Comparison of ENCODE assay signal across 31 cellular contexts in the genomic region with DNA sequence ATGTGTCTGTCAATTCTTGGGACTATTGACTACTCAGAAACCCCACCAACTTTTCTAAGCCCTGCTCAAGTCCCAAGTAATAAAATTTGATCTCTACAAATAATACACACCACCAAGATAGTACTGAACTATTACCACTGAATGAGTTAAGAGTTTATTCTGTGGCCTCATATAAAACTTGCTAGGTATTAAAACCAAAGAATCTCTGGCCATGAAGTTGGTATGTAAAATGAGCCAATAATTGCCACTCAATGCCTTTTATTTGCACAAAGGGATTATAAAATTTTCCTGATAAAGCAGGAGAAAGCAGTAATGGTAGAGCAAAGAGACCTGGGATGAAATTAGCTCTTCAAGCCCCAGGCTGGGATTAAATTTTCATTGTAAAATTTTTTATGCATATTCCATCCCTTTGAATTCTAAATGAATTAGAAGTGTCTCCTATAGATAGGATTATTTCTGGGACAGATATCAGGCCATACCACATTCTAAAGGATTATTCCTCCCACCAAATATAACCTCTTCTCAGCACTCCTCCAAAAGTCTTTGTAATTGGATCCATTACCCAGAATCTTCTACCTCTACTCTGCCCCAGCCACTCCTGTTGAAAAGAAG.
"Had no signal": no experiment of that assay in that cellular context is flagged by ENCODE, and none has a peak within 500 bp of the region (broad histone marks: within the 10 kb centered on the region; RNA-seq: fewer than 3 reads in every experiment).

No MANE protein-coding gene starts in this region.

- H3K27ac ChIP-seq: left lung, lower lobe of right lung, pancreas, prostate gland, skin epidermis, stomach, testis, thyroid gland, transverse colon, upper lobe of left lung, vagina had no signal

- ATAC-seq: left colon; left lung; lower lobe of right lung; natural killer cell; pancreas; right cardiac atrium; sciatic nerve; stimulated activated naive B cell treated with anti-CD40 and anti-IgM and Interleukin-4, amounts not matched to agents 10 μg/mL and 1 μg/mL and 100 μg/mL, for 72 hours; stimulated activated naive CD8-positive, alpha-beta T cell treated with anti-CD3 and anti-CD28 coated beads, Interleukin-15, Interleukin-2, amounts not matched to agents 100 U/mL and 50 U/mL, for 24 hours had no signal

- H3K9me3 ChIP-seq: left lung, lower lobe of right lung, pancreas, prostate gland, stomach, testis, thyroid gland, transverse colon, upper lobe of left lung, vagina had no signal

- H3K4me1 Mint-ChIP-seq: mesothelial cell of epicardium; naive B cell; natural killer cell; stimulated activated naive B cell treated with anti-CD40 and anti-IgM and Interleukin-4, amounts not matched to agents 10 μg/mL and 1 μg/mL and 100 μg/mL, for 72 hours had no signal

- H3K4me1 ChIP-seq: left lung, lower lobe of right lung, pancreas, prostate gland, stomach, testis, thyroid gland, transverse colon, upper lobe of left lung, vagina had no signal

- H3K36me3 ChIP-seq: left lung, lower lobe of right lung, pancreas, prostate gland, stomach, thyroid gland, transverse colon, upper lobe of left lung, vagina had no signal

- H3K4me3 Mint-ChIP-seq: immature natural killer cell; mesothelial cell of epicardium; naive B cell; natural killer cell; stimulated activated naive B cell treated with anti-CD40 and anti-IgM and Interleukin-4, amounts not matched to agents 10 μg/mL and 1 μg/mL and 100 μg/mL, for 72 hours had no signal

- H3K4me3 ChIP-seq: left lung, lower lobe of right lung, pancreas, prostate gland, skin epidermis, stomach, testis, thyroid gland, transverse colon, upper lobe of left lung, vagina had no signal

- DNase-seq: hypothalamus; immature natural killer cell; kidney; left colon; left lung; lower lobe of right lung; mammary epithelial cell; mesenchymal stem cell; naive B cell; natural killer cell; nucleus accumbens; pancreas; posterior cingulate gyrus; retina; right cardiac atrium; stimulated activated CD4-positive, alpha-beta T cell treated with anti-CD3 and anti-CD28 coated beads, Interleukin-12 subunit alpha, Interleukin-12 subunit beta, amount 100 ng/mL, for 4 hours; stimulated activated CD4-positive, alpha-beta T cell treated with anti-CD3 and anti-CD28 coated beads, Interleukin-15, amount 100 ng/mL, for 24 hours; stimulated activated CD4-positive, alpha-beta T cell treated with anti-CD3 and anti-CD28 coated beads, Interleukin-2, amount 100 ng/mL, for 24 hours; stimulated activated CD4-positive, alpha-beta T cell treated with anti-CD3 and anti-CD28 coated beads, Interleukin-4, amount 100 ng/mL, for 1 hour; stimulated activated naive B cell treated with anti-CD40 and anti-IgM and Interleukin-4, amounts not matched to agents 10 μg/mL and 1 μg/mL and 100 μg/mL, for 72 hours; stimulated activated naive CD8-positive, alpha-beta T cell treated with anti-CD3 and anti-CD28 coated beads, Interleukin-15, Interleukin-2, amounts not matched to agents 100 U/mL and 50 U/mL, for 24 hours; stomach; testis; thyroid gland; transverse colon; upper lobe of left lung had no signal

- H3K9me3 Mint-ChIP-seq: immature natural killer cell; mesothelial cell of epicardium; natural killer cell; stimulated activated naive B cell treated with anti-CD40 and anti-IgM and Interleukin-4, amounts not matched to agents 10 μg/mL and 1 μg/mL and 100 μg/mL, for 72 hours had no signal

- H3K27ac Mint-ChIP-seq: immature natural killer cell; mesothelial cell of epicardium; naive B cell; natural killer cell; stimulated activated naive B cell treated with anti-CD40 and anti-IgM and Interleukin-4, amounts not matched to agents 10 μg/mL and 1 μg/mL and 100 μg/mL, for 72 hours had no signal

- H3K27me3 ChIP-seq: left lung, pancreas, stomach, testis, thyroid gland, transverse colon, upper lobe of left lung, vagina had no signal

- H3K36me3 Mint-ChIP-seq: mesothelial cell of epicardium; naive B cell; natural killer cell; stimulated activated naive B cell treated with anti-CD40 and anti-IgM and Interleukin-4, amounts not matched to agents 10 μg/mL and 1 μg/mL and 100 μg/mL, for 72 hours had no signal

- H3K27me3 Mint-ChIP-seq: naive B cell; stimulated activated naive B cell treated with anti-CD40 and anti-IgM and Interleukin-4, amounts not matched to agents 10 μg/mL and 1 μg/mL and 100 μg/mL, for 72 hours had no signal
